Comparison of ENCODE assay signal across 10 cellular contexts in genomic region chr6:4402477-4402976, GRCh38.
DNase-seq lines count a peak whose midpoint lies in the region; ATAC-seq lines count a peak whose summit lies in the region.
"Had no signal": no experiment of that assay in that cellular context is flagged by ENCODE, and none has a peak within 500 bp of the region (broad histone marks: within the 10 kb centered on the region; RNA-seq: fewer than 3 reads in every experiment).

No MANE protein-coding gene starts in this region.

- H3K27ac ChIP-seq in skeletal muscle tissue (ENCODE audit: low read depth, low read length) = peak overlapping the region; percentile 83
- H3K27ac ChIP-seq: ovary had no signal

- H3K27ac Mint-ChIP-seq in activated CD4-positive, alpha-beta T cell treated with anti-CD3 and anti-CD28 coated beads, Interleukin-2, amount 10 ng/mL, durations not matched to agents 24 days and 14 days = no peak overlapping the region
- H3K27ac Mint-ChIP-seq in T-helper 2 cell treated with Interferon-gamma antibody and Interleukin-4, amounts not matched to agents 5 μg/mL and 100 μg/mL, for 36 hours = no peak overlapping the region
- H3K27ac Mint-ChIP-seq in T-cell = no peak overlapping the region

- no peaks in the 10 kb centered on the region for H3K27me3 Mint-ChIP-seq in activated CD4-positive, alpha-beta T cell treated with anti-CD3 and anti-CD28 coated beads, Interleukin-2, amount 10 ng/mL, durations not matched to agents 24 days and 14 days
- no peaks in the 10 kb centered on the region for H3K27me3 Mint-ChIP-seq in T-helper 2 cell treated with Interferon-gamma antibody and Interleukin-4, amounts not matched to agents 5 μg/mL and 100 μg/mL, for 36 hours (ENCODE audit: low read depth)
- H3K27me3 Mint-ChIP-seq in T-cell = peaks cover 6 to 32% of the 10 kb centered on the region in 2 donors

- peak overlapping the region; percentile 24 to 76 (median 73) for H3K9ac ChIP-seq in skeletal muscle tissue (ENCODE audit: low read depth in 1 of 3, low read length in 3 of 3)

- CTCF ChIA-PET in T-cell (lab: Charles Lee) = no interaction called here

- H3K36me3 ChIP-seq in skeletal muscle tissue (ENCODE audit: control insufficient read depth in 3 of 3, insufficient read depth in 3 of 3, low read length in 3 of 3) = no peaks in the 10 kb centered on the region
- H3K36me3 ChIP-seq: ovary had no signal

- H3K36me3 Mint-ChIP-seq in activated CD4-positive, alpha-beta T cell treated with anti-CD3 and anti-CD28 coated beads, Interleukin-2, amount 10 ng/mL, durations not matched to agents 24 days and 14 days (ENCODE audit: low read depth) = no peaks in the 10 kb centered on the region
- no peaks in the 10 kb centered on the region for H3K36me3 Mint-ChIP-seq in T-helper 2 cell treated with Interferon-gamma antibody and Interleukin-4, amounts not matched to agents 5 μg/mL and 100 μg/mL, for 36 hours (ENCODE audit: low read depth)
- no peaks in the 10 kb centered on the region for H3K36me3 Mint-ChIP-seq in T-cell

- H3K4me3 ChIP-seq in skeletal muscle tissue (ENCODE audit: low read length in 3 of 3) = peak overlapping the region; percentile 28 to 66 (median 47)
- H3K4me3 ChIP-seq: ovary had no signal

- intact Hi-C loops in Right ventricle myocardium superior (cut with DNase I) = no loop called here
- intact Hi-C loops in activated CD4-positive, alpha-beta T cell treated with anti-CD3 and anti-CD28 coated beads, Interleukin-2, amount 10 ng/mL, durations not matched to agents 24 days and 14 days (cut with micrococcal nuclease) = no loop called here

- peaks cover under 1% of the 10 kb centered on the region for H3K9me3 Mint-ChIP-seq in activated CD4-positive, alpha-beta T cell treated with anti-CD3 and anti-CD28 coated beads, Interleukin-2, amount 10 ng/mL, durations not matched to agents 24 days and 14 days
- no peaks in the 10 kb centered on the region for H3K9me3 Mint-ChIP-seq in T-helper 2 cell treated with Interferon-gamma antibody and Interleukin-4, amounts not matched to agents 5 μg/mL and 100 μg/mL, for 36 hours
- peaks cover 0 to 10% (median 0%) of the 10 kb centered on the region in 3 donors for H3K9me3 Mint-ChIP-seq in T-cell

- H3K4me1 Mint-ChIP-seq in activated CD4-positive, alpha-beta T cell treated with anti-CD3 and anti-CD28 coated beads, Interleukin-2, amount 10 ng/mL, durations not matched to agents 24 days and 14 days = no peaks in the 10 kb centered on the region
- no peaks in the 10 kb centered on the region for H3K4me1 Mint-ChIP-seq in T-helper 2 cell treated with Interferon-gamma antibody and Interleukin-4, amounts not matched to agents 5 μg/mL and 100 μg/mL, for 36 hours (ENCODE audit: low read depth)
- no peaks in the 10 kb centered on the region for H3K4me1 Mint-ChIP-seq in T-cell

- H3K4me3 Mint-ChIP-seq in activated CD4-positive, alpha-beta T cell treated with anti-CD3 and anti-CD28 coated beads, Interleukin-2, amount 10 ng/mL, durations not matched to agents 24 days and 14 days = no peak overlapping the region
- H3K4me3 Mint-ChIP-seq in T-helper 2 cell treated with Interferon-gamma antibody and Interleukin-4, amounts not matched to agents 5 μg/mL and 100 μg/mL, for 36 hours = no peak overlapping the region
- no peak overlapping the region for H3K4me3 Mint-ChIP-seq in T-cell

- DNase-seq in H4 (ENCODE audit: low spot score) (peak; percentile 69), amniotic epithelial cell (ENCODE audit: low read depth) (peak; percentile 79), Right ventricle myocardium superior (peak; percentile 59), DMS79 (lab: John Stamatoyannopoulos, UW) (no peak), T-cell (no peak)
- no peak for DNase-seq in activated CD4-positive, alpha-beta T cell treated with anti-CD3 and anti-CD28 coated beads, Interleukin-2, amount 10 ng/mL, durations not matched to agents 24 days and 14 days
- no peak for DNase-seq in T-helper 2 cell treated with Interferon-gamma antibody and Interleukin-4, amounts not matched to agents 5 μg/mL and 100 μg/mL, for 36 hours (ENCODE audit: low spot score)
- DNase-seq: NCI-H2081 had no signal

- peak; percentile 85 for ATAC-seq in Right ventricle myocardium superior (ENCODE audit: poor library complexity)
- ATAC-seq in T-cell (replicated peaks in 1 of 4) = no peak

- H3K27me3 ChIP-seq in skeletal muscle tissue (ENCODE audit: control insufficient read depth in 3 of 3, insufficient read depth in 3 of 3, low read length in 3 of 3) = no peaks in the 10 kb centered on the region
- H3K27me3 ChIP-seq: ovary had no signal

- POLR2A ChIA-PET in T-cell (lab: Charles Lee) = no interaction called here

- peaks cover 44 to 54% (median 46%) of the 10 kb centered on the region in 3 donors for H3K4me1 ChIP-seq in skeletal muscle tissue (ENCODE audit: control insufficient read depth in 3 of 3, insufficient read depth in 3 of 3, low read length in 3 of 3)

- H3K9me3 ChIP-seq in skeletal muscle tissue (ENCODE audit: control insufficient read depth in 3 of 3, low read length in 3 of 3) = no peaks in the 10 kb centered on the region
- H3K9me3 ChIP-seq: ovary had no signal

Comparison
In these comparisons a context has a peak if more than half of its experiments do, and no peak if none do; other contexts are left out.
1. DNase-seq: peak in H4 (single experiment), amniotic epithelial cell (single experiment) and Right ventricle myocardium superior (single experiment); none in activated CD4-positive, alpha-beta T cell treated with anti-CD3 and anti-CD28 coated beads, Interleukin-2, amount 10 ng/mL, durations not matched to agents 24 days and 14 days (single experiment), T-helper 2 cell treated with Interferon-gamma antibody and Interleukin-4, amounts not matched to agents 5 μg/mL and 100 μg/mL, for 36 hours (single experiment), DMS79 (single experiment) and T-cell (0 of 34).